In genomic region chr21:41465176-41465781, GRCh38 we compare ENCODE assay signal across 2 cellular contexts.
TF ChIP-seq lines count a peak whose summit lies in the region.

No MANE protein-coding gene starts in this region.

TF ChIP-seq in GM12891, 5 proteins besides CTCF, POLR2A, EP300 and RAD21 (continued from another document):
- TF ChIP-seq SPI1 (IDR thresholded peaks at IDR 0.05; ENCODE audit: low read depth, low read length): peak; percentile 17; the same call in 1 of the 2 replicates
TF ChIP-seq in GM12891: peak in this region for 1.

TF ChIP-seq in GM12878, 131 proteins besides CTCF, POLR2A, EP300 and RAD21 (continued from another document):
- TF ChIP-seq RCOR1 (conservative IDR thresholded peaks at IDR 0.05; ENCODE audit: low read depth, low read length): no peak
- TF ChIP-seq CREB1 (IDR thresholded peaks at IDR 0.05; ENCODE audit: low read depth): no peak
- TF ChIP-seq SPI1 (IDR thresholded peaks at IDR 0.05; ENCODE audit: borderline replicate concordance, insufficient read depth, low read depth, low read length): peak; percentile 51; the same call in 1 of the 2 replicates
- TF ChIP-seq NBN (IDR thresholded peaks at IDR 0.05): no peak
- TF ChIP-seq MXI1 (IDR thresholded peaks at IDR 0.05; ENCODE audit: low read depth, low read length): 0 out of 2 replicates have a peak, but pooled peaks have one; percentile 25
- peak; percentile 14; the same call in 1 of the 2 replicates for TF ChIP-seq REST (IDR thresholded peaks at IDR 0.05; ENCODE audit: low read depth, low read length)
- TF ChIP-seq HDAC2 (IDR thresholded peaks at IDR 0.05): no peak
- TF ChIP-seq SMAD1 (IDR thresholded peaks at IDR 0.05; ENCODE audit: low read depth, partially characterized antibody): peak; percentile 53
- TF ChIP-seq TBL1XR1 (IDR thresholded peaks at IDR 0.05; ENCODE audit: low read depth, low read length): no peak
- peak in 1 of 2 experiments; percentile 32; a peak in 1 of 4 replicates for TF ChIP-seq BHLHE40 (IDR thresholded peaks at IDR 0.05; ENCODE audit: borderline replicate concordance in 1 of 2, low read depth in 2 of 2, low read length in 1 of 2)
- TF ChIP-seq ATF7 (IDR thresholded peaks at IDR 0.05; ENCODE audit: low read depth): peak; percentile 35; the same call in 1 of the 2 replicates
